ENCODE assay signal across 15 cellular contexts in genomic region chr3:159844801-159845261, GRCh38. TPM values are rescaled to one million over a fixed set of nuclear protein-coding genes. Genes with fewer than 3 reads are reported as not detected.
DNase-seq lines count a peak whose midpoint lies in the region; ATAC-seq and TF ChIP-seq lines count a peak whose summit lies in the region.
"Had no signal": no experiment of that assay in that cellular context is flagged by ENCODE, and none has a peak within 500 bp of the region (broad histone marks: within the 10 kb centered on the region; RNA-seq: fewer than 3 reads in every experiment).

No MANE protein-coding gene starts in this region.

- POLR2A ChIA-PET in PC-3 (lab: Charles Lee; ENCODE audit: unreplicated experiment) = no interaction called here

- H3K4me3 ChIP-seq in GM23338 = no peak overlapping the region
- no peak overlapping the region for H3K4me3 ChIP-seq in mammary epithelial cell (replicated peaks in 1 of 3; ENCODE audit: insufficient read depth in 1 of 3, low read depth in 2 of 3, low read length in 3 of 3)
- H3K4me3 ChIP-seq in tibial artery = no peak overlapping the region
- H3K4me3 ChIP-seq in PC-3 (ENCODE audit: low read length) = no peak overlapping the region
- H3K4me3 ChIP-seq: pancreas had no signal

- H3K9ac ChIP-seq in mammary epithelial cell (ENCODE audit: insufficient read depth, low read length) (peak overlapping the region; percentile 8), PC-3 (ENCODE audit: low read length) (no peak overlapping the region)

- H3F3A ChIP-seq in GM23338 (replicated peaks; ENCODE audit: low read depth) (no peaks in the 10 kb centered on the region), PC-3 (ENCODE audit: low read length, unreplicated experiment) (no peaks in the 10 kb centered on the region)

- TF ChIP-seq CTCF in GM23338 (conservative IDR thresholded peaks at IDR 0.05; ENCODE audit: low read depth in 2 of 2) = no peak
- no peak for TF ChIP-seq CTCF in mammary epithelial cell (conservative IDR thresholded peaks at IDR 0.05 in 1 of 2, IDR thresholded peaks at IDR 0.05 in 1 of 2; ENCODE audit: extremely low read depth in 1 of 2, insufficient read depth in 1 of 2, low read depth in 1 of 2, low read length in 2 of 2)
- no peak for TF ChIP-seq CTCF in mesothelial cell of epicardium (IDR thresholded peaks at IDR 0.05; ENCODE audit: unreplicated experiment)
- TF ChIP-seq CTCF in tibial artery (IDR thresholded peaks at IDR 0.05) = no peak
- no peak for TF ChIP-seq CTCF in PC-3 (conservative IDR thresholded peaks at IDR 0.05; ENCODE audit: low read depth, low read length)

- peaks cover 29% of the 10 kb centered on the region for H3K4me1 ChIP-seq in GM23338 (ENCODE audit: insufficient read depth)
- H3K4me1 ChIP-seq in mammary epithelial cell (ENCODE audit: insufficient read depth, low read length) = peaks cover 54% of the 10 kb centered on the region
- peaks cover 0 to 97% (median 38%) of the 10 kb centered on the region in 4 donors for H3K4me1 ChIP-seq in tibial artery
- H3K4me1 ChIP-seq in PC-3 (ENCODE audit: insufficient read depth, low read length) = peaks cover 4% of the 10 kb centered on the region; the same call in 1 of the 2 replicates
- H3K4me1 ChIP-seq: pancreas had no signal

- H3K27ac ChIP-seq in GM23338 (ENCODE audit: low read depth) (0 out of 2 replicates have a peak overlapping the region, but pooled peaks have one; percentile 18), mammary epithelial cell (ENCODE audit: insufficient read depth, low read depth, low read length) (peak overlapping the region; percentile 29), tibial artery (peak overlapping the region; percentile 51 to 58), PC-3 (ENCODE audit: low read length) (no peak overlapping the region)
- H3K27ac ChIP-seq: pancreas had no signal

- H3K27me3 ChIP-seq in GM23338 (ENCODE audit: insufficient read depth) (no peaks in the 10 kb centered on the region), mammary epithelial cell (ENCODE audit: insufficient read depth, low read length) (no peaks in the 10 kb centered on the region), tibial artery (no peaks in the 10 kb centered on the region), PC-3 (ENCODE audit: low read length) (no peaks in the 10 kb centered on the region)
- H3K27me3 ChIP-seq: pancreas had no signal

- peaks cover 6% of the 10 kb centered on the region; the same call in 1 of the 3 replicates for H3K9me3 Mint-ChIP-seq in GM23338
- H3K9me3 Mint-ChIP-seq in mesothelial cell of epicardium = no peaks in the 10 kb centered on the region
- H3K9me3 Mint-ChIP-seq: activated naive CD8-positive, alpha-beta T cell treated with anti-CD3 and anti-CD28 coated beads for 36 hours; type B pancreatic cell had no signal

- H3K4me3 Mint-ChIP-seq in GM23338 (no peak overlapping the region), mesothelial cell of epicardium (no peak overlapping the region)
- H3K4me3 Mint-ChIP-seq: activated naive CD8-positive, alpha-beta T cell treated with anti-CD3 and anti-CD28 coated beads for 36 hours; type B pancreatic cell had no signal

- BruUV-seq in mammary epithelial cell (replicated peaks; lab: Mats Ljungman, UMichigan) (no TSS peak), PC-3 (replicated peaks; lab: Mats Ljungman, UMichigan) (no TSS peak)

- peaks cover 15% of the 10 kb centered on the region for H3K36me3 Mint-ChIP-seq in GM23338 (ENCODE audit: low read depth)
- H3K36me3 Mint-ChIP-seq in mesothelial cell of epicardium = no peaks in the 10 kb centered on the region
- H3K36me3 Mint-ChIP-seq: activated naive CD8-positive, alpha-beta T cell treated with anti-CD3 and anti-CD28 coated beads for 36 hours had no signal

- no peaks in the 10 kb centered on the region for H3K9me2 ChIP-seq in GM23338 (ENCODE audit: insufficient read depth)
- no peaks in the 10 kb centered on the region for H3K9me2 ChIP-seq in PC-3 (replicated peaks; ENCODE audit: low read length)

- H3K79me2 ChIP-seq in GM23338 (replicated peaks; ENCODE audit: insufficient read depth) (peaks cover 81% of the 10 kb centered on the region), mammary epithelial cell (ENCODE audit: insufficient read depth, low read length) (peaks cover 97% of the 10 kb centered on the region), PC-3 (ENCODE audit: low read length) (peaks cover 73% of the 10 kb centered on the region)

- H3K27ac Mint-ChIP-seq in GM23338 (no peak overlapping the region; the same call in 1 of the 2 replicates), mesothelial cell of epicardium (peak overlapping the region; percentile 90)
- H3K27ac Mint-ChIP-seq: activated naive CD8-positive, alpha-beta T cell treated with anti-CD3 and anti-CD28 coated beads for 36 hours; type B pancreatic cell had no signal

- H3K4me1 Mint-ChIP-seq in GM23338 (peaks cover 26% of the 10 kb centered on the region), mesothelial cell of epicardium (peaks cover 53% of the 10 kb centered on the region)

- dilution Hi-C loops in mammary epithelial cell (cut with HindIII; ENCODE audit: low sequenced_read_pairs) = no loop called here

- H3K36me3 ChIP-seq in GM23338 (ENCODE audit: insufficient read depth) = no peaks in the 10 kb centered on the region
- H3K36me3 ChIP-seq in mammary epithelial cell (ENCODE audit: insufficient read depth, low read length) = no peaks in the 10 kb centered on the region
- H3K36me3 ChIP-seq in tibial artery = no peaks in the 10 kb centered on the region
- no peaks in the 10 kb centered on the region for H3K36me3 ChIP-seq in PC-3 (ENCODE audit: low read depth, low read length)
- H3K36me3 ChIP-seq: pancreas had no signal

- H3K27me3 Mint-ChIP-seq in GM23338 (ENCODE audit: insufficient read depth, low read depth, poor library complexity) = no peaks in the 10 kb centered on the region
- no peaks in the 10 kb centered on the region for H3K27me3 Mint-ChIP-seq in mesothelial cell of epicardium (ENCODE audit: low read depth)
- H3K27me3 Mint-ChIP-seq: type B pancreatic cell had no signal

- no peak overlapping the region for H3K4me2 ChIP-seq in GM23338
- H3K4me2 ChIP-seq in mammary epithelial cell (ENCODE audit: insufficient read depth, low read depth, low read length) = peak overlapping the region; percentile 44
- no peak overlapping the region for H3K4me2 ChIP-seq in PC-3 (ENCODE audit: low read length)

- DNase-seq in GM23338 (ENCODE audit: low spot score) = no peak
- no peak for DNase-seq in mammary epithelial cell
- no peak for DNase-seq in mesothelial cell of epicardium (ENCODE audit: low spot score in 2 of 2, unreplicated experiment in 2 of 2)
- no peak for DNase-seq in tibial artery
- DNase-seq in PC-3 = no peak
- DNase-seq: activated CD4-positive, CD25-positive, alpha-beta regulatory T cell; activated CD8-positive, alpha-beta memory T cell treated with anti-CD3 and anti-CD28 coated beads, Interleukin-2, amount 50 U/mL, for 4 hours; activated naive CD8-positive, alpha-beta T cell treated with anti-CD3 and anti-CD28 coated beads for 36 hours; KG1; NCI-H1417; NCI-H345; pancreas had no signal

- ATAC-seq in GM23338 = no peak
- ATAC-seq in GM21723 (IDR thresholded peaks at IDR 0.05; ENCODE audit: unreplicated experiment) = no peak
- ATAC-seq in HG03378 (IDR thresholded peaks at IDR 0.05; ENCODE audit: unreplicated experiment) = no peak
- ATAC-seq in PC-3 = no peak
- ATAC-seq: pancreas had no signal

- H4K20me1 ChIP-seq in GM23338 (replicated peaks; ENCODE audit: insufficient read depth) = no peaks in the 10 kb centered on the region
- H4K20me1 ChIP-seq in mammary epithelial cell (ENCODE audit: insufficient read depth, low read length) = no peaks in the 10 kb centered on the region
- peaks cover 11% of the 10 kb centered on the region; the same call in 1 of the 2 replicates for H4K20me1 ChIP-seq in PC-3 (ENCODE audit: low read length)

- no peak overlapping the region for H2AFZ ChIP-seq in GM23338
- peak overlapping the region; percentile 22 for H2AFZ ChIP-seq in mammary epithelial cell (ENCODE audit: low read depth, low read length)
- H2AFZ ChIP-seq in PC-3 (ENCODE audit: low read length) = no peak overlapping the region

- 7% methylated on average over 4 of the region's 4 CpGs for WGBS in mammary epithelial cell (ENCODE audit: low coverage, missing lambda C conversion rate)

- intact Hi-C loops in mammary epithelial cell (cut with micrococcal nuclease) = loop anchor here (5.0 kb wide), 1 partner anchor 37 kb away; no protein-coding TSS in a partner anchor
- intact Hi-C loops in tibial artery (cut with DNase I; ENCODE audit: low total_unique reads) = no loop called here
- intact Hi-C loops in PC-3 (cut with micrococcal nuclease) = no loop called here

- H3K9me3 ChIP-seq in mammary epithelial cell (replicated peaks; ENCODE audit: insufficient read depth, low read length) = no peaks in the 10 kb centered on the region
- H3K9me3 ChIP-seq in tibial artery = no peaks in the 10 kb centered on the region
- H3K9me3 ChIP-seq in PC-3 (ENCODE audit: low read length) = no peaks in the 10 kb centered on the region
- H3K9me3 ChIP-seq: pancreas had no signal

- in situ Hi-C loops in mammary epithelial cell (cut with MboI; ENCODE audit: low sequenced_read_pairs in 2 of 2) = no loop called here

- CTCF ChIA-PET in mammary epithelial cell (lab: Charles Lee; ENCODE audit: low non-redundant PET) (no interaction called here), PC-3 (lab: Charles Lee) (no interaction called here)

TF ChIP-seq in GM23338, 12 proteins besides CTCF, POLR2A, EP300 and RAD21:
- TF ChIP-seq, protein P1, sequence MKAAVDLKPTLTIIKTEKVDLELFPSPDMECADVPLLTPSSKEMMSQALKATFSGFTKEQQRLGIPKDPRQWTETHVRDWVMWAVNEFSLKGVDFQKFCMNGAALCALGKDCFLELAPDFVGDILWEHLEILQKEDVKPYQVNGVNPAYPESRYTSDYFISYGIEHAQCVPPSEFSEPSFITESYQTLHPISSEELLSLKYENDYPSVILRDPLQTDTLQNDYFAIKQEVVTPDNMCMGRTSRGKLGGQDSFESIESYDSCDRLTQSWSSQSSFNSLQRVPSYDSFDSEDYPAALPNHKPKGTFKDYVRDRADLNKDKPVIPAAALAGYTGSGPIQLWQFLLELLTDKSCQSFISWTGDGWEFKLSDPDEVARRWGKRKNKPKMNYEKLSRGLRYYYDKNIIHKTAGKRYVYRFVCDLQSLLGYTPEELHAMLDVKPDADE (IDR thresholded peaks at IDR 0.05) = no peak
TF ChIP-seq in GM23338: peak in this region for 0.

RNA-seq across cellular contexts. Expression of gene SCHIP1, which starts 5.2 kb away (rescaled TPM):
- total RNA-seq in GM23338 (2014; rRNA removed; shearing (Covaris generic)) = 12.2 and 17.3 TPM in 2 replicates
- 9.5 and 17.1 TPM in 2 replicates for polyA plus RNA-seq in GM23338 (2016; fragmentation: Nextera tagmentation; extraction: Ambion mirVana)
- 1 to 10 TPM; 5.4 to 8.5 TPM for total RNA-seq in mammary epithelial cell
- 5.7 TPM for polyA plus RNA-seq in mammary epithelial cell
- polyA minus RNA-seq in mammary epithelial cell = 1.2 TPM
- 9.2 to 10.6 TPM (median 9.8 TPM) in 3 replicates for total RNA-seq in mesothelial cell of epicardium
- 1.0 and 2.1 TPM in 2 replicates for total RNA-seq in PC-3 (2014; rRNA removed)
- total RNA-seq: activated naive CD8-positive, alpha-beta T cell treated with anti-CD3 and anti-CD28 coated beads for 36 hours had no signal
